Comparison of ENCODE assay signal across 11 cellular contexts in genomic region chr7:55639640-55640039, GRCh38.
"Had no signal": no experiment of that assay in that cellular context is flagged by ENCODE, and none has a peak within 500 bp of the region (broad histone marks: within the 10 kb centered on the region; RNA-seq: fewer than 3 reads in every experiment).

No MANE protein-coding gene starts in this region.

- H3K9ac ChIP-seq: GM23248 had no signal

- DNase-seq: GM23248, GOT3, H7, H9, HCEC 1CT, HFFc6 had no signal

- H3K4me2 ChIP-seq: GM23338 had no signal

- H3K27ac ChIP-seq: GM23248 had no signal

- H2AFZ ChIP-seq: GM23248, GM23338 had no signal

- ATAC-seq: GM23338, HCT116 had no signal

- FAIRE-seq: H1, H54 had no signal

- H3K4me3 ChIP-seq: GM23248, GM23338, HAP-1 had no signal

- H3K9me3 ChIP-seq: HAP-1 had no signal

- H3K4me1 ChIP-seq: HAP-1 had no signal

- H3K36me3 ChIP-seq: HAP-1 had no signal
